ENCODE assay signal across 29 cellular contexts in genomic region chr2:10776231-10776977, GRCh38. TPM values are rescaled to one million over a fixed set of nuclear protein-coding genes. Genes with fewer than 3 reads are reported as not detected.
DNase-seq lines count a peak whose midpoint lies in the region; TF ChIP-seq lines count a peak whose summit lies in the region.
"Had no signal": no experiment of that assay in that cellular context is flagged by ENCODE, and none has a peak within 500 bp of the region (broad histone marks: within the 10 kb centered on the region; RNA-seq: fewer than 3 reads in every experiment).

No MANE protein-coding gene starts in this region.

- H3K36me3 ChIP-seq in mesenchymal stem cell (ENCODE audit: control insufficient read depth in 1 of 2, insufficient read depth in 2 of 2, low read depth in 1 of 2, low read length in 2 of 2): peaks cover 26 to 54% of the 10 kb centered on the region in 2 experiments

- peaks cover 14% of the 10 kb centered on the region for H3K79me1 ChIP-seq in mesenchymal stem cell (replicated peaks; ENCODE audit: low read length, poor library complexity, severe bottlenecking)

- H3K4me1 ChIP-seq in mesenchymal stem cell (ENCODE audit: control insufficient read depth, insufficient read depth, low read depth, low read length): peaks cover 3% of the 10 kb centered on the region
- H3K4me1 ChIP-seq: A549, Peyer's patch, right lobe of liver had no signal

- H2BK15ac ChIP-seq in mesenchymal stem cell (ENCODE audit: low read depth, poor library complexity, severe bottlenecking): no peak overlapping the region

- DNase-seq in activated effector memory CD4-positive, alpha-beta T cell treated with anti-CD3 and anti-CD28 coated beads, Interleukin-2, amount 50 U/mL, for 16 hours: peak; percentile 61
- DNase-seq in activated effector memory CD4-positive, alpha-beta T cell treated with Interleukin-2 at 50 U/mL for 16 hours: no peak
- no peak for DNase-seq in RWPE1 (ENCODE audit: low spot score)
- no peak for DNase-seq in mesenchymal stem cell
- no peak for DNase-seq in HPDE6-E6E7 (ENCODE audit: extremely low spot score)
- DNase-seq in NCI-H774 (lab: John Stamatoyannopoulos, UW): no peak
- no peak for DNase-seq in RKO (ENCODE audit: low spot score)
- no peak for DNase-seq in hypothalamus (lab: John Stamatoyannopoulos, UW)
- DNase-seq: activated CD4-positive, alpha-beta T cell treated with anti-CD3 and anti-CD28 coated beads, Interleukin-2, amount 50 U/mL, for 1 hour; activated naive CD4-positive, alpha-beta T cell; activated T-cell treated with anti-CD3 and anti-CD28 coated beads, Interleukin-2, amount 50 U/mL, for 24 hours; CD4-positive, alpha-beta memory T cell; central memory CD4-positive, alpha-beta T cell; cortex of kidney; DMS153; effector memory CD8-positive, alpha-beta T cell; midbrain; naive thymus-derived CD4-positive, alpha-beta T cell; NCI-H1048; NCI-H187 treated with DMSO at 0.1 percent for 48 hours; NCI-H226; NCI-H526 treated with DMSO at 0.1 percent for 48 hours; right lobe of liver; SJCRH30; stimulated activated CD4-positive, alpha-beta T cell treated with anti-CD3 and anti-CD28 coated beads, Interleukin-4, amount 100 ng/mL, for 24 hours had no signal

- WGBS in mesenchymal stem cell: 91% methylated on average over 27 of the region's 27 CpGs

- H3K9me3 ChIP-seq in mesenchymal stem cell (ENCODE audit: control insufficient read depth, low read length): no peaks in the 10 kb centered on the region
- H3K9me3 ChIP-seq: A549, neutrophil, Peyer's patch, right lobe of liver, SJCRH30, upper lobe of left lung had no signal

- H2AFZ ChIP-seq in mesenchymal stem cell (ENCODE audit: low read depth, low read length): no peak overlapping the region

- H3K9ac ChIP-seq in mesenchymal stem cell (ENCODE audit: low read length): no peak overlapping the region

- TF ChIP-seq CTCF in RWPE1 (conservative IDR thresholded peaks at IDR 0.05; ENCODE audit: low read depth): no peak

- H2BK5ac ChIP-seq in mesenchymal stem cell (ENCODE audit: low read depth, low read length, poor library complexity, severe bottlenecking): no peak overlapping the region

- no peak overlapping the region for H3K4me2 ChIP-seq in mesenchymal stem cell (ENCODE audit: low read length, poor library complexity, severe bottlenecking)
- H3K4me2 ChIP-seq: A549 had no signal

- no peak overlapping the region for H2BK12ac ChIP-seq in mesenchymal stem cell (ENCODE audit: low read length in 2 of 2)

- no peak overlapping the region for H4K8ac ChIP-seq in mesenchymal stem cell (ENCODE audit: low read length)

- no peak overlapping the region for H2AK5ac ChIP-seq in mesenchymal stem cell (ENCODE audit: low read length, severe bottlenecking)

- H3K4ac ChIP-seq in mesenchymal stem cell (ENCODE audit: low read depth in 1 of 2, low read length in 2 of 2): no peak overlapping the region

- H3K27ac ChIP-seq in RWPE1: peak overlapping the region; percentile 23; the same call in 1 of the 2 replicates
- no peak overlapping the region for H3K27ac ChIP-seq in mesenchymal stem cell (ENCODE audit: low read length, poor library complexity, severe bottlenecking)
- H3K27ac ChIP-seq: A549, neutrophil, Peyer's patch, right lobe of liver, SJCRH30, upper lobe of left lung had no signal

- H3K18ac ChIP-seq in mesenchymal stem cell (ENCODE audit: low read depth in 1 of 2, low read length in 2 of 2): no peak overlapping the region

- no peak overlapping the region for H2BK120ac ChIP-seq in mesenchymal stem cell (ENCODE audit: low read depth, low read length)

- POLR2A ChIA-PET in RWPE1 (lab: Yijun Ruan, JAX; ENCODE audit: low non-redundant PET): no interaction called here

- no peak overlapping the region for H3K4me3 ChIP-seq in mesenchymal stem cell (ENCODE audit: insufficient read depth in 1 of 2, low read depth in 1 of 2, low read length in 2 of 2)
- H3K4me3 ChIP-seq: A549, Peyer's patch, right lobe of liver, SJCRH30, upper lobe of left lung had no signal

- no peak overlapping the region for H3K23ac ChIP-seq in mesenchymal stem cell (ENCODE audit: low read length in 2 of 2)

- H3K14ac ChIP-seq in mesenchymal stem cell (ENCODE audit: low read length in 2 of 2): no peak overlapping the region

- CTCF ChIA-PET in RWPE1 (lab: Yijun Ruan, JAX): interaction anchor here (0.5 kb wide), 1 partner anchor 125 kb away, joined by 3 read pairs; no protein-coding TSS in a partner anchor

- H4K91ac ChIP-seq in mesenchymal stem cell (ENCODE audit: low read length): peak overlapping the region; percentile 9

- peaks cover under 1 to 5% of the 10 kb centered on the region in 2 experiments for H3K27me3 ChIP-seq in mesenchymal stem cell (ENCODE audit: control insufficient read depth in 1 of 2, insufficient read depth in 1 of 2, low read length in 2 of 2)
- H3K27me3 ChIP-seq: neutrophil, Peyer's patch, right lobe of liver, SJCRH30, upper lobe of left lung had no signal

RNA-seq across cellular contexts. Expression of gene PDIA6, which starts 36.2 kb away (rescaled TPM):
- 406 TPM for polyA plus RNA-seq in mesenchymal stem cell (2013, experiment 1 of 2)
- 415 TPM for polyA plus RNA-seq in mesenchymal stem cell (2013, experiment 2 of 2)

RNA-seq across cellular contexts. Expression of gene ATP6V1C2, which starts 55.0 kb away (rescaled TPM):
- 0.07 TPM for polyA plus RNA-seq in mesenchymal stem cell (2013, experiment 1 of 2)
- polyA plus RNA-seq in mesenchymal stem cell (2013, experiment 2 of 2): 0.07 TPM
- polyA plus RNA-seq: naive thymus-derived CD4-positive, alpha-beta T cell had no signal
